8 cellular contexts compared by ENCODE assay signal in the genomic region with DNA sequence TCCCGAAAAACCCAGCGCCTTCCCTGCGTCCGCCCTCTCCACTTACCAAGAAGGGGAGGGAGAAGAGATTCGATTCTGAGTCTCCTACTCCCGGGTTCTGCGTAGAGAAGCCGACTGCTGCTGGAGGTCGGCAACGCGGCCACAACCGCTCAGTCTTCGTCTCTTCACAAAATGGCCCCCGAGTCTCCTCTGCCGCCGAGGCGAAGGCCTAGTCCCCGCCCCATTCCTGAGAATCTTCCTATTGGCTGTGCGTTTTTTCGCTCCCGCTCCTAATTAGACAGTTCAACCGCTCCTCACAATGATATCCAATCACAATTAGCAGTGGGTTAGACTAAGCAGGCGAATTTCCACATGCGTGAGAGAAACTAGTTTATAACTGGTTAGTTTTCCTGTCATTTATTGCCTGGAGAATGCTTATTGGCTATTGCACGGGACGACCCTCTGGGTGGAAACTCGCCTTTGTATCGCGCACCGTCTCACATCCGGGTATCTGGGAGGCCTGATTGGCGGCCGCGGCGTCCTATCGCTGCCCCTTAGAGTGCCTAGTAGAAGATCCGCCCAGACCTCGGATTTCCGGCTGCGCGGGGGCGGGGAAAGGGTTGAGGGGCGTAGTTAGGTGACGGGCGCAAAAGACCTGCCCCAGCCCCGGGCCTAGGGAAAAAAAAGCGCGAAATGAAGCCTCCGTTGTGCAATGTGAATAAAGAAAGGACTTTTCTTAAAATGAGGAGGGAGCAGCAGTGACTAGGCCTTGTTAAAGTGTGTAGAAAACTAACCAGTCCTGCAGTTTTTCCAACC. TPM values are rescaled to one million over a fixed set of nuclear protein-coding genes. Genes with fewer than 3 reads are reported as not detected.
DNase-seq lines count a peak whose midpoint lies in the region; ATAC-seq and TF ChIP-seq lines count a peak whose summit lies in the region.

A gene (minus strand): TSS at position 191 of the 795 bp plus-strand sequence. CDS start 35,249 bp downstream, outside the sequence.

- H3K36me3 Mint-ChIP-seq in activated naive CD8-positive, alpha-beta T cell treated with anti-CD3 and anti-CD28 coated beads, Interleukin-2, amount 50 U/mL, for 24 hours (ENCODE audit: low read depth) = peaks cover 49% of the 10 kb centered on the region

- no peaks in the 10 kb centered on the region for H3K27me3 Mint-ChIP-seq in activated naive CD8-positive, alpha-beta T cell treated with anti-CD3 and anti-CD28 coated beads, Interleukin-2, amount 50 U/mL, for 24 hours

- H3K36me3 ChIP-seq in ovary (no peaks in the 10 kb centered on the region), thyroid gland (peaks cover 0 to 1% of the 10 kb centered on the region in 2 donors)

- no peaks in the 10 kb centered on the region for H3K9me3 Mint-ChIP-seq in activated naive CD8-positive, alpha-beta T cell treated with anti-CD3 and anti-CD28 coated beads, Interleukin-2, amount 50 U/mL, for 24 hours

- peak within 1 kb of the TSS; percentile 78 for H3K4me3 ChIP-seq in GM12865 (ENCODE audit: low read depth, low read length)
- H3K4me3 ChIP-seq in ovary = peak within 1 kb of the TSS; percentile 90
- peak within 1 kb of the TSS; percentile 58 to 100 (median 77) for H3K4me3 ChIP-seq in thyroid gland (replicated peaks in 1 of 3)

- WGBS in ovary, 3 donors = 0 to 1% (median 1%) methylated on average over 49 of the region's 49 CpGs
- 0 to 1% methylated on average over 44 to 49 of the region's 49 CpGs for WGBS in thyroid gland, 2 donors

- H3K27ac ChIP-seq in ovary = peak within 1 kb of the TSS; percentile 91 to 93
- peak within 1 kb of the TSS; percentile 93 to 96 (median 96) for H3K27ac ChIP-seq in thyroid gland

- H3K4me1 ChIP-seq in ovary (ENCODE audit: insufficient read depth) = peaks cover 7% of the 10 kb centered on the region
- peaks cover 19 to 24% of the 10 kb centered on the region in 2 donors for H3K4me1 ChIP-seq in thyroid gland

- no peaks in the 10 kb centered on the region for H3K27me3 ChIP-seq in ovary
- H3K27me3 ChIP-seq in thyroid gland = no peaks in the 10 kb centered on the region

- H3K27ac Mint-ChIP-seq in activated naive CD8-positive, alpha-beta T cell treated with anti-CD3 and anti-CD28 coated beads, Interleukin-2, amount 50 U/mL, for 24 hours = peak within 1 kb of the TSS; percentile 100

- no peaks in the 10 kb centered on the region for H3K9me3 ChIP-seq in ovary
- H3K9me3 ChIP-seq in thyroid gland = no peaks in the 10 kb centered on the region

- TF ChIP-seq POLR2A in ovary (IDR thresholded peaks at IDR 0.05) = peak; percentile 98
- peak; percentile 66 to 95 for TF ChIP-seq POLR2A in thyroid gland (IDR thresholded peaks at IDR 0.05)

- TF ChIP-seq EP300 in ovary (IDR thresholded peaks at IDR 0.05) = no peak

- H3K4me3 Mint-ChIP-seq in activated naive CD8-positive, alpha-beta T cell treated with anti-CD3 and anti-CD28 coated beads, Interleukin-2, amount 50 U/mL, for 24 hours = peak within 1 kb of the TSS; percentile 100

- intact Hi-C loops in Right ventricle myocardium inferior (cut with DNase I) (loop anchor here (5.0 to 10.0 kb wide), 2 partner anchors 37 to 115 kb away; a partner anchor contains a TSS), ovary (cut with DNase I) (loop anchor here in 2 of 4 donors (10.0 kb wide), 2 partner anchors 55 to 165 kb away; a partner anchor contains a TSS), thyroid gland (cut with DNase I) (loop anchor here (5.0 to 10.0 kb wide), 2 partner anchors 115 to 208 kb away; a partner anchor contains a TSS)

- ATAC-seq in HG02763 (IDR thresholded peaks at IDR 0.05; ENCODE audit: unreplicated experiment) = peak; percentile 91
- ATAC-seq in activated naive CD8-positive, alpha-beta T cell treated with anti-CD3 and anti-CD28 coated beads, Interleukin-2, amount 50 U/mL, for 24 hours = peak; percentile 96
- ATAC-seq in Right ventricle myocardium inferior = peak; percentile 99

- DNase-seq in GM12865 (ENCODE audit: low read depth) = peak; percentile 100
- peak; percentile 100 for DNase-seq in NCI-H1417 treated with DMSO at 0.1 percent for 48 hours (lab: John Stamatoyannopoulos, UW)
- peak; percentile 99 for DNase-seq in SW480 (ENCODE audit: low spot score)
- peak; percentile 100 for DNase-seq in activated naive CD8-positive, alpha-beta T cell treated with anti-CD3 and anti-CD28 coated beads, Interleukin-2, amount 50 U/mL, for 24 hours
- DNase-seq in Right ventricle myocardium inferior (ENCODE audit: missing footprints) = peak; percentile 100
- peak; percentile 100 for DNase-seq in ovary
- peak; percentile 100 for DNase-seq in thyroid gland

- H3K4me1 Mint-ChIP-seq in activated naive CD8-positive, alpha-beta T cell treated with anti-CD3 and anti-CD28 coated beads, Interleukin-2, amount 50 U/mL, for 24 hours = peaks cover 39% of the 10 kb centered on the region

- TF ChIP-seq CTCF in GM12865 (IDR thresholded peaks at IDR 0.05; ENCODE audit: insufficient read depth, low read depth, low read length, missing control alignments) = no peak
- no peak for TF ChIP-seq CTCF in ovary (IDR thresholded peaks at IDR 0.05)
- TF ChIP-seq CTCF in thyroid gland (IDR thresholded peaks at IDR 0.05) = no peak

RNA-seq across cellular contexts. Expression of the gene that starts here (rescaled TPM):
- 266 TPM for total RNA-seq in Right ventricle myocardium inferior
- 100 to 1,000 TPM; 427 to 633 (median 479) TPM for total RNA-seq in ovary
- polyA plus RNA-seq in ovary = 100 to 1,000 TPM; 626 to 913 TPM
- 100 to 1,000 TPM; 380 to 454 (median 419) TPM for total RNA-seq in thyroid gland

Comparison
In these comparisons a context has a peak if more than half of its experiments do, and no peak if none do; other contexts are left out.
1. Peak in every context shown above with its lines: DNase-seq, ATAC-seq, H3K4me3 ChIP-seq and H3K27ac ChIP-seq.